In the genomic region with DNA sequence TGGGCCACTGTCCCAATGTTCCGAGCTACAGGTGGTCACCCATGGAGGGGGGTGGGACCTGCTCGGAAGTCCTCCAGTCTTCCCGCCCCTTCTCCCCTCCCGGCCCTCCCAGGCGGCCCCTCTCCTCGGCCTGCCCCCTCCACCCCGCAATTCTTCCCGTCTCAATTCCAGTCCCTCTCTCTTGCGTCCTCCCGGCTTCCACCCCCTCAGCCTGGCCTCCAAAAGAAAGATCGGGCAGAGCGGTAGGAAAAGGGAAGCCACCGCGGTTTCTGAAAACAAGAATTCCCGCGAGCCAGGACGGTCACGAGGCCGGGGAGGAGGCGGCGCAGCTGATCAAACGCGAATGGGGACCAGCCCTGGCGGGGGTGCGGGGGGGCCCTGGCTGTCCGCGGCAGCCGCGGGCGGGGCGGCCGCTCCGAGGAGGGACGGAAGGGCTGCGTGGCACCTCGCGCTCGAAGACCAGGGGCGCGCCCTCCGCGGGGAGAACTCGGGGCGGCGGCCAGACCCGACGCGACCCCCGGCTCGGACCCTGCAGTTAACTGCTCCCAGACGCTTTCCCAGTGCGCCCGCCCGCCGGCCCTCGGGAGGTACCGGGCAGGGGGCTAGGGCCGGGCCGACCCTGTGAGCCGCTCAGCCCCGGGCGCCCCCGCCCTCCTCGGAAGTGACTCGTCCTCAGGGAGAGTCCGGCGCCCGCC, we compare ENCODE assay signal across 1 cellular context.
TF ChIP-seq lines count a peak whose summit lies in the region.

No MANE protein-coding gene starts in this region.

TF ChIP-seq in HCT116, 20 proteins besides CTCF, POLR2A, EP300 and RAD21:
- TF ChIP-seq POLR2AphosphoS5 (IDR thresholded peaks at IDR 0.05; ENCODE audit: low read depth, low read length) (peak; percentile 35; the same call in 1 of the 2 replicates), SIN3A (IDR thresholded peaks at IDR 0.05; ENCODE audit: low read depth) (no peak), EGR1 (IDR thresholded peaks at IDR 0.05; ENCODE audit: low read depth) (no peak), SRF (IDR thresholded peaks at IDR 0.05; ENCODE audit: low read depth) (no peak)
- TF ChIP-seq, protein P1, sequence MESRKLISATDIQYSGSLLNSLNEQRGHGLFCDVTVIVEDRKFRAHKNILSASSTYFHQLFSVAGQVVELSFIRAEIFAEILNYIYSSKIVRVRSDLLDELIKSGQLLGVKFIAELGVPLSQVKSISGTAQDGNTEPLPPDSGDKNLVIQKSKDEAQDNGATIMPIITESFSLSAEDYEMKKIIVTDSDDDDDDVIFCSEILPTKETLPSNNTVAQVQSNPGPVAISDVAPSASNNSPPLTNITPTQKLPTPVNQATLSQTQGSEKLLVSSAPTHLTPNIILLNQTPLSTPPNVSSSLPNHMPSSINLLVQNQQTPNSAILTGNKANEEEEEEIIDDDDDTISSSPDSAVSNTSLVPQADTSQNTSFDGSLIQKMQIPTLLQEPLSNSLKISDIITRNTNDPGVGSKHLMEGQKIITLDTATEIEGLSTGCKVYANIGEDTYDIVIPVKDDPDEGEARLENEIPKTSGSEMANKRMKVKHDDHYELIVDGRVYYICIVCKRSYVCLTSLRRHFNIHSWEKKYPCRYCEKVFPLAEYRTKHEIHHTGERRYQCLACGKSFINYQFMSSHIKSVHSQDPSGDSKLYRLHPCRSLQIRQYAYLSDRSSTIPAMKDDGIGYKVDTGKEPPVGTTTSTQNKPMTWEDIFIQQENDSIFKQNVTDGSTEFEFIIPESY (IDR thresholded peaks at IDR 0.05; ENCODE audit: extremely low read depth, insufficient replicate concordance, low read length) = no peak
- TF ChIP-seq, protein P2, sequence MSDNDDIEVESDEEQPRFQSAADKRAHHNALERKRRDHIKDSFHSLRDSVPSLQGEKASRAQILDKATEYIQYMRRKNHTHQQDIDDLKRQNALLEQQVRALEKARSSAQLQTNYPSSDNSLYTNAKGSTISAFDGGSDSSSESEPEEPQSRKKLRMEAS (IDR thresholded peaks at IDR 0.05) = peak; percentile 85
- TF ChIP-seq, protein P3, sequence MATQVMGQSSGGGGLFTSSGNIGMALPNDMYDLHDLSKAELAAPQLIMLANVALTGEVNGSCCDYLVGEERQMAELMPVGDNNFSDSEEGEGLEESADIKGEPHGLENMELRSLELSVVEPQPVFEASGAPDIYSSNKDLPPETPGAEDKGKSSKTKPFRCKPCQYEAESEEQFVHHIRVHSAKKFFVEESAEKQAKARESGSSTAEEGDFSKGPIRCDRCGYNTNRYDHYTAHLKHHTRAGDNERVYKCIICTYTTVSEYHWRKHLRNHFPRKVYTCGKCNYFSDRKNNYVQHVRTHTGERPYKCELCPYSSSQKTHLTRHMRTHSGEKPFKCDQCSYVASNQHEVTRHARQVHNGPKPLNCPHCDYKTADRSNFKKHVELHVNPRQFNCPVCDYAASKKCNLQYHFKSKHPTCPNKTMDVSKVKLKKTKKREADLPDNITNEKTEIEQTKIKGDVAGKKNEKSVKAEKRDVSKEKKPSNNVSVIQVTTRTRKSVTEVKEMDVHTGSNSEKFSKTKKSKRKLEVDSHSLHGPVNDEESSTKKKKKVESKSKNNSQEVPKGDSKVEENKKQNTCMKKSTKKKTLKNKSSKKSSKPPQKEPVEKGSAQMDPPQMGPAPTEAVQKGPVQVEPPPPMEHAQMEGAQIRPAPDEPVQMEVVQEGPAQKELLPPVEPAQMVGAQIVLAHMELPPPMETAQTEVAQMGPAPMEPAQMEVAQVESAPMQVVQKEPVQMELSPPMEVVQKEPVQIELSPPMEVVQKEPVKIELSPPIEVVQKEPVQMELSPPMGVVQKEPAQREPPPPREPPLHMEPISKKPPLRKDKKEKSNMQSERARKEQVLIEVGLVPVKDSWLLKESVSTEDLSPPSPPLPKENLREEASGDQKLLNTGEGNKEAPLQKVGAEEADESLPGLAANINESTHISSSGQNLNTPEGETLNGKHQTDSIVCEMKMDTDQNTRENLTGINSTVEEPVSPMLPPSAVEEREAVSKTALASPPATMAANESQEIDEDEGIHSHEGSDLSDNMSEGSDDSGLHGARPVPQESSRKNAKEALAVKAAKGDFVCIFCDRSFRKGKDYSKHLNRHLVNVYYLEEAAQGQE (IDR thresholded peaks at IDR 0.05; ENCODE audit: low read depth) = no peak
